1 cellular context compared by ENCODE assay signal in the genomic region with DNA sequence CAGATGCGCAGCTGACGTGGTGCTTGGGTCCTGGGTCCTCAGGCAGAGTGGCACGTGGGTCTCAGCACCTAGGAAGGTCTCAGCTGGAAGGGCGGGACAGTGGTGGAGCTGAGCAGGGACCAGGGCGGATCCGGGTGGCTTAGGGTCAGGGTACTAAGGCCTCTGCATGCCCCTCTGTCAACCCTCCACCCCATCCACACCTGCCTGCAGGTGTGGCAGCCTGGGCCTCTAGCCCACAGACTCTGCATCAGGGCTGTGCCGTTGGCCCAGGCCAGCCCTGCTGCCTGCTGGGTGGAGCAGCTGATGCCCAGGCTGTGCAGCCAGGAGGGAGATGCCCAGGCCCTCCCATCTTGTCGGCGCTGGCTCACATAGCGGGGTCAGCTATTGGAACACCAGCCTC.
TF ChIP-seq lines count a peak whose summit lies in the region.

No MANE protein-coding gene starts in this region.

TF ChIP-seq in HepG2, 621 proteins besides CTCF, POLR2A, EP300 and RAD21 (continued from another document):
- TF ChIP-seq, protein P1, sequence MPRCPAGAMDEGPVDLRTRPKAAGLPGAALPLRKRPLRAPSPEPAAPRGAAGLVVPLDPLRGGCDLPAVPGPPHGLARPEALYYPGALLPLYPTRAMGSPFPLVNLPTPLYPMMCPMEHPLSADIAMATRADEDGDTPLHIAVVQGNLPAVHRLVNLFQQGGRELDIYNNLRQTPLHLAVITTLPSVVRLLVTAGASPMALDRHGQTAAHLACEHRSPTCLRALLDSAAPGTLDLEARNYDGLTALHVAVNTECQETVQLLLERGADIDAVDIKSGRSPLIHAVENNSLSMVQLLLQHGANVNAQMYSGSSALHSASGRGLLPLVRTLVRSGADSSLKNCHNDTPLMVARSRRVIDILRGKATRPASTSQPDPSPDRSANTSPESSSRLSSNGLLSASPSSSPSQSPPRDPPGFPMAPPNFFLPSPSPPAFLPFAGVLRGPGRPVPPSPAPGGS (CRISPR knock-in tag; IDR thresholded peaks at IDR 0.05), result no peak
- TF ChIP-seq KLF12 (CRISPR knock-in tag; IDR thresholded peaks at IDR 0.05; ENCODE audit: borderline replicate concordance) (no peak), JDP2 (CRISPR knock-in tag; IDR thresholded peaks at IDR 0.05; ENCODE audit: borderline replicate concordance) (no peak), NFIC (IDR thresholded peaks at IDR 0.05; ENCODE audit: low read length) (no peak), ZNF232 (CRISPR knock-in tag; IDR thresholded peaks at IDR 0.05; ENCODE audit: borderline replicate concordance) (no peak)
